In genomic region chr6:53741417-53741816, GRCh38 we compare ENCODE assay signal across 1 cellular context.
TF ChIP-seq lines count a peak whose summit lies in the region.

No MANE protein-coding gene starts in this region.

TF ChIP-seq in GM23338, 12 proteins besides CTCF, POLR2A, EP300 and RAD21 (continued from another document):
- TF ChIP-seq ZNF331 (CRISPR knock-in tag; IDR thresholded peaks at IDR 0.05; ENCODE audit: low read depth) (no peak), NANOG (IDR thresholded peaks at IDR 0.05; ENCODE audit: borderline replicate concordance) (no peak), ETS1 (IDR thresholded peaks at IDR 0.05) (no peak)
